9 cellular contexts compared by ENCODE assay signal in the genomic region with DNA sequence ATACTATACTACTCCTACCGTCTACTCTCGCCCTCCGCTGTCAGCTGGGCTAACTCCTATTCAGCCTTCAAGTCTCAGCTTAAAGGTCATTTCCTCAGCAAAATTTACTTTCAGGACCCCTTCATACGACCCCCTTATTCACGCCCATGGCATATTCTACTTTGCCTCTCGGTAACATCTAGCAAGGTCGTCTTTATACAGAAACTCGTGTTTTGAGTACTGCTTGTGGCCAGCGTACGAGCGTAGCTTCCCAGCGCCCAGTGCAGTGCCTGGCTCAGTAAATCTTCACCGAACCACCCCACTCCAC. TPM values are rescaled to one million over a fixed set of nuclear protein-coding genes. Genes with fewer than 3 reads are reported as not detected.
DNase-seq lines count a peak whose midpoint lies in the region; ATAC-seq, FAIRE-seq and TF ChIP-seq lines count a peak whose summit lies in the region.
"Had no signal": no experiment of that assay in that cellular context is flagged by ENCODE, and none has a peak within 500 bp of the region (broad histone marks: within the 10 kb centered on the region; RNA-seq: fewer than 3 reads in every experiment).

No MANE protein-coding gene starts in this region.

- no peak overlapping the region for H3K14ac ChIP-seq in H1 (ENCODE audit: insufficient read length)
- H3K14ac ChIP-seq in neuronal stem cell (ENCODE audit: low read length), result no peak overlapping the region

- peaks cover 0 to 2% of the 10 kb centered on the region in 2 experiments for H4K20me1 ChIP-seq in H1 (replicated peaks in 1 of 2; ENCODE audit: control insufficient read depth in 1 of 2, insufficient read depth in 2 of 2, low read length in 2 of 2)

- H3K36me3 ChIP-seq in MG63 (peaks cover 13% of the 10 kb centered on the region), H1 (ENCODE audit: control insufficient read depth in 2 of 4, insufficient read depth in 4 of 4, low read length in 3 of 4) (peaks cover 3 to 30% (median 28%) of the 10 kb centered on the region in 4 experiments; a peak in 7 of 8 replicates), neuronal stem cell (replicated peaks in 1 of 2; ENCODE audit: control insufficient read depth in 2 of 2, insufficient read depth in 2 of 2, low read length in 2 of 2) (peaks cover 13 to 41% of the 10 kb centered on the region in 2 donors)

- H4K91ac ChIP-seq in H1 (replicated peaks; ENCODE audit: insufficient read length, low read length) (no peak overlapping the region), neuronal stem cell (ENCODE audit: low read depth, low read length, poor library complexity) (no peak overlapping the region)

- H3K4me1 ChIP-seq in H1 (replicated peaks in 1 of 4; ENCODE audit: control insufficient read depth in 3 of 4, insufficient read depth in 4 of 4, low read length in 3 of 4), result peaks cover 0 to 4% (median 2%) of the 10 kb centered on the region in 4 experiments; a peak in 2 of 7 replicates
- H3K4me1 ChIP-seq in neuronal stem cell (ENCODE audit: control insufficient read depth in 2 of 2, insufficient read depth in 1 of 2, low read depth in 1 of 2, low read length in 2 of 2), result peaks cover 2 to 4% of the 10 kb centered on the region in 2 donors

- H3K79me2 ChIP-seq in H1 (ENCODE audit: control insufficient read depth in 1 of 2, insufficient read depth in 2 of 2, low read length in 2 of 2), result peaks cover 6 to 16% of the 10 kb centered on the region in 2 experiments

- H3K4me3 ChIP-seq in MG63 (peak overlapping the region; percentile 94), H1 (ENCODE audit: extremely low read depth in 1 of 4, insufficient read depth in 2 of 4, low read depth in 3 of 4, low read length in 4 of 4) (peak overlapping the region; percentile 76 to 98 (median 98)), neuronal stem cell (ENCODE audit: low read length in 2 of 2) (peak overlapping the region; percentile 79 to 96)

- H3K27ac ChIP-seq in H1 (ENCODE audit: low read depth, low read length), result peak overlapping the region; percentile 67
- H3K27ac ChIP-seq in neuronal stem cell (replicated peaks; ENCODE audit: low read length), result no peak overlapping the region

- no peak for DNase-seq in MG63
- DNase-seq in H1 (ENCODE audit: low read depth in 1 of 2, low spot score in 2 of 2), result no peak
- no peak for DNase-seq in neuronal stem cell (ENCODE audit: low spot score)
- no peak for DNase-seq in activated effector memory CD4-positive, alpha-beta T cell treated with Interleukin-2 at 50 U/mL for 16 hours
- no peak for DNase-seq in HPDE6-E6E7 (ENCODE audit: extremely low spot score)
- no peak for DNase-seq in NCI-H524 (lab: John Stamatoyannopoulos, UW)

- peak overlapping the region; percentile 65 for H3K56ac ChIP-seq in H1 (replicated peaks; ENCODE audit: insufficient read length, low read depth, low read length)

- H2AFZ ChIP-seq in H1 (ENCODE audit: low read length), result peak overlapping the region; percentile 83
- peak overlapping the region; percentile 98 for H2AFZ ChIP-seq in neuronal stem cell (ENCODE audit: low read length)

- no peak for FAIRE-seq in H1 (lab: Jason Lieb, UNC)
- FAIRE-seq: TTC549 had no signal

- H2BK15ac ChIP-seq in H1 (ENCODE audit: low read length) (no peak overlapping the region), neuronal stem cell (ENCODE audit: low read length) (no peak overlapping the region)

- CTCF ChIA-PET in H1 (lab: Charles Lee; ENCODE audit: partially characterized antibody), result interaction anchor here (1.1 to 1.7 kb wide), 7 partner anchors 9 to 266 kb away, joined by 3 to 5 read pairs (median 3); a partner anchor contains a TSS

- TF ChIP-seq EP300 in H1 (IDR thresholded peaks at IDR 0.05; ENCODE audit: borderline replicate concordance in 1 of 2, low read depth in 2 of 2, low read length in 2 of 2), result no peak

- H3K9me3 ChIP-seq in MG63, result no peaks in the 10 kb centered on the region
- H3K9me3 ChIP-seq in H1 (ENCODE audit: insufficient read depth in 2 of 2, low read depth in 1 of 2, low read length in 1 of 2), result no peaks in the 10 kb centered on the region
- no peaks in the 10 kb centered on the region for H3K9me3 ChIP-seq in neuronal stem cell (replicated peaks in 1 of 2; ENCODE audit: control insufficient read depth in 2 of 2, insufficient read depth in 1 of 2, low read depth in 1 of 2, low read length in 2 of 2)

- no peak overlapping the region for H2BK20ac ChIP-seq in H1 (ENCODE audit: low read length)

- no peak overlapping the region for H3K18ac ChIP-seq in H1 (ENCODE audit: extremely low read depth, low read length)
- H3K18ac ChIP-seq in neuronal stem cell (ENCODE audit: low read length), result peak overlapping the region; percentile 88

- H2AK5ac ChIP-seq in H1 (ENCODE audit: low read depth, low read length) (no peak overlapping the region), neuronal stem cell (ENCODE audit: low read depth, low read length) (peak overlapping the region; percentile 60)

- no peak for TF ChIP-seq RAD21 in H1 (IDR thresholded peaks at IDR 0.05 in 1 of 2, conservative IDR thresholded peaks at IDR 0.05 in 1 of 2; ENCODE audit: low read depth in 2 of 2, low read length in 2 of 2)

- POLR2A ChIA-PET in H1 (lab: Charles Lee; ENCODE audit: partially characterized antibody), result interaction anchor here (1.0 to 1.4 kb wide), 4 partner anchors 9 to 1139 kb away, joined by 3 to 5 read pairs (median 4); no protein-coding TSS in a partner anchor

- 8% methylated on average over 13 of the region's 13 CpGs; no CpG with 5 or more reads in 1 of the 2 experiments for WGBS in H1 (ENCODE audit: extremely low coverage in 1 of 2, insufficient coverage in 1 of 2, insufficient read length in 1 of 2, insufficient replicate concordance in 2 of 2, low coverage in 1 of 2, low lambda C conversion rate in 2 of 2, missing lambda C conversion rate in 1 of 2), 2 experiments
- WGBS in neuronal stem cell (ENCODE audit: extremely low coverage in 2 of 2, insufficient read length in 2 of 2, insufficient replicate concordance in 1 of 2), 2 donors, result no CpG with 5 or more reads among the region's 13 CpGs

- H2BK120ac ChIP-seq in H1 (replicated peaks; ENCODE audit: low read depth, low read length), result no peak overlapping the region
- H2BK120ac ChIP-seq in neuronal stem cell (ENCODE audit: low read depth, low read length), result no peak overlapping the region

- H3K4ac ChIP-seq in H1 (replicated peaks; ENCODE audit: insufficient read length, low read depth, low read length) (no peak overlapping the region), neuronal stem cell (ENCODE audit: low read length) (no peak overlapping the region)

- H2BK12ac ChIP-seq in H1 (ENCODE audit: low read depth, low read length) (peak overlapping the region; percentile 75; the same call in 1 of the 2 replicates), neuronal stem cell (ENCODE audit: low read length) (no peak overlapping the region)

- no peaks in the 10 kb centered on the region for H3K27me3 ChIP-seq in MG63
- no peaks in the 10 kb centered on the region for H3K27me3 ChIP-seq in H1 (replicated peaks in 1 of 4; ENCODE audit: control insufficient read depth in 3 of 4, extremely low read depth in 1 of 4, insufficient read depth in 3 of 4, low read length in 3 of 4)
- no peaks in the 10 kb centered on the region for H3K27me3 ChIP-seq in neuronal stem cell (ENCODE audit: control insufficient read depth in 3 of 3, insufficient read depth in 3 of 3, low read depth in 1 of 3, low read length in 3 of 3)

- H4K5ac ChIP-seq in H1 (ENCODE audit: insufficient read length, low read depth, low read length), result no peak overlapping the region

- no peak for TF ChIP-seq CTCF in H1 (IDR thresholded peaks at IDR 0.05; ENCODE audit: control extremely low read depth in 1 of 3, insufficient read depth in 1 of 3, low read depth in 1 of 3, low read length in 3 of 3)

- H4K8ac ChIP-seq in H1 (ENCODE audit: extremely low read depth, insufficient read depth, low read length) (peak overlapping the region; percentile 88), neuronal stem cell (ENCODE audit: low read depth, low read length) (no peak overlapping the region)

- peak; percentile 3 for ATAC-seq in GM18909 (IDR thresholded peaks at IDR 0.05; ENCODE audit: poor library complexity, unreplicated experiment)
- ATAC-seq in HG03457 (IDR thresholded peaks at IDR 0.05; ENCODE audit: unreplicated experiment), result no peak

- H3K79me1 ChIP-seq in H1 (ENCODE audit: low read depth, low read length), result no peaks in the 10 kb centered on the region
- H3K79me1 ChIP-seq in neuronal stem cell (ENCODE audit: low read depth, low read length), result peaks cover 4% of the 10 kb centered on the region

- H3K9ac ChIP-seq in H1 (replicated peaks in 1 of 4; ENCODE audit: extremely low read depth in 1 of 4, low read depth in 3 of 4, low read length in 3 of 4), result peak overlapping the region; percentile 51 to 86 (median 81)
- H3K9ac ChIP-seq in neuronal stem cell (ENCODE audit: low read depth, low read length, poor library complexity), result peak overlapping the region; percentile 96

- H3K23ac ChIP-seq in H1 (ENCODE audit: insufficient read length), result no peak overlapping the region
- peak overlapping the region; percentile 96 for H3K23ac ChIP-seq in neuronal stem cell (ENCODE audit: low read depth, low read length, poor library complexity)

- H3K23me2 ChIP-seq in H1 (ENCODE audit: low read depth, low read length), result no peaks in the 10 kb centered on the region; the same call in 1 of the 2 replicates

- peak overlapping the region; percentile 69 to 96 for H3K4me2 ChIP-seq in H1 (ENCODE audit: insufficient read depth in 1 of 2, low read depth in 2 of 2, low read length in 2 of 2)
- peak overlapping the region; percentile 56 for H3K4me2 ChIP-seq in neuronal stem cell (ENCODE audit: insufficient read depth, low read length, poor library complexity, severe bottlenecking)

- peak overlapping the region; percentile 85 for H2BK5ac ChIP-seq in H1 (ENCODE audit: low read depth, low read length)
- no peak overlapping the region for H2BK5ac ChIP-seq in neuronal stem cell (ENCODE audit: low read length)

- no peak for TF ChIP-seq POLR2A in H1 (IDR thresholded peaks at IDR 0.05; ENCODE audit: control extremely low read depth in 1 of 2, low read depth in 2 of 2, low read length in 2 of 2)

RNA-seq across cellular contexts. Expression of a gene that starts 0.5 kb away (rescaled TPM):
- total RNA-seq in MG63 (2014; rRNA removed; shearing (Covaris generic); ENCODE audit: low replicate concordance), result 17.8 and 20.9 TPM in 2 replicates
- total RNA-seq in H1 (2021; fragmentation: NEBNext Ultra II Directional; extraction: Animal tissue kit (Norgen Biotek cat#: 25700)), result 21.9 and 26.5 TPM in 2 replicates
- polyA plus RNA-seq in H1 (2011; rRNA removed), result 2.8 and 4.0 TPM in 2 replicates
- polyA plus RNA-seq in H1 (2011; cell fraction: cytosol; rRNA removed), result 7.9 TPM
- 5.3 TPM for polyA plus RNA-seq in H1 (2011; cell fraction: nucleus; rRNA removed)
- polyA plus RNA-seq in H1 (2012, experiment 1 of 2), result 12.1 to 26.7 TPM (median 15.7 TPM) in 4 replicates
- 0.89 TPM for polyA plus RNA-seq in H1 (2012, experiment 2 of 2)
- 17.5 TPM for polyA plus RNA-seq in H1 (2013, experiment 1 of 2)
- polyA plus RNA-seq in H1 (2013, experiment 2 of 2), result 19.3 TPM
- polyA minus RNA-seq in H1 (2011; rRNA and poly(A)+ RNA removed), result 9.4 and 10.9 TPM in 2 replicates
- polyA minus RNA-seq in H1 (2011; cell fraction: cytosol; rRNA and poly(A)+ RNA removed), result 8.0 TPM
- polyA minus RNA-seq in H1 (2011; cell fraction: nucleus; rRNA and poly(A)+ RNA removed), result 9.2 TPM
- 16.9 TPM for polyA plus RNA-seq in neuronal stem cell (2013, experiment 1 of 2)
- 16.6 TPM for polyA plus RNA-seq in neuronal stem cell (2013, experiment 2 of 2)

RNA-seq across cellular contexts. Expression of a gene that starts 0.6 kb away (rescaled TPM):
- total RNA-seq in MG63 (2014; rRNA removed; shearing (Covaris generic); ENCODE audit: low replicate concordance), result not detected in 2 replicates
- 0.61 TPM in 1 of 2 replicates, not detected in the other for total RNA-seq in H1 (2021; fragmentation: NEBNext Ultra II Directional; extraction: Animal tissue kit (Norgen Biotek cat#: 25700))
- 0.08 and 0.29 TPM in 2 replicates for polyA plus RNA-seq in H1 (2011; rRNA removed)
- polyA plus RNA-seq in H1 (2011; cell fraction: cytosol; rRNA removed), result 0.14 TPM
- polyA plus RNA-seq in H1 (2011; cell fraction: nucleus; rRNA removed), result 0.57 TPM
- 0.59 to 1.0 TPM in 2 of 4 replicates, not detected in the others for polyA plus RNA-seq in H1 (2012, experiment 1 of 2)
- polyA plus RNA-seq in H1 (2012, experiment 2 of 2), result not detected
- polyA plus RNA-seq in H1 (2013, experiment 1 of 2), result 0.06 TPM
- 0.17 TPM for polyA plus RNA-seq in H1 (2013, experiment 2 of 2)
- polyA minus RNA-seq in H1 (2011; rRNA and poly(A)+ RNA removed), result 0.95 and 1.7 TPM in 2 replicates
- polyA minus RNA-seq in H1 (2011; cell fraction: cytosol; rRNA and poly(A)+ RNA removed), result not detected
- not detected for polyA minus RNA-seq in H1 (2011; cell fraction: nucleus; rRNA and poly(A)+ RNA removed)
- polyA plus RNA-seq in neuronal stem cell (2013, experiment 1 of 2), result 0.28 TPM
- polyA plus RNA-seq in neuronal stem cell (2013, experiment 2 of 2), result 0.22 TPM

RNA-seq across cellular contexts. Expression of a gene that starts 34.6 kb away (rescaled TPM):
- 86.6 and 105 TPM in 2 replicates for total RNA-seq in MG63 (2014; rRNA removed; shearing (Covaris generic); ENCODE audit: low replicate concordance)
- 39.1 and 41.1 TPM in 2 replicates for total RNA-seq in H1 (2021; fragmentation: NEBNext Ultra II Directional; extraction: Animal tissue kit (Norgen Biotek cat#: 25700))
- polyA plus RNA-seq in H1 (2011; rRNA removed), result 15.8 and 21.9 TPM in 2 replicates
- 27.0 TPM for polyA plus RNA-seq in H1 (2011; cell fraction: cytosol; rRNA removed)
- 8.5 TPM for polyA plus RNA-seq in H1 (2011; cell fraction: nucleus; rRNA removed)
- polyA plus RNA-seq in H1 (2012, experiment 1 of 2), result 25.5 to 39.8 TPM (median 27.2 TPM) in 4 replicates
- 17.5 TPM for polyA plus RNA-seq in H1 (2012, experiment 2 of 2)
- polyA plus RNA-seq in H1 (2013, experiment 1 of 2), result 31.9 TPM
- polyA plus RNA-seq in H1 (2013, experiment 2 of 2), result 35.1 TPM
- polyA minus RNA-seq in H1 (2011; rRNA and poly(A)+ RNA removed), result 10.4 and 12.2 TPM in 2 replicates
- 10.7 TPM for polyA minus RNA-seq in H1 (2011; cell fraction: cytosol; rRNA and poly(A)+ RNA removed)
- polyA minus RNA-seq in H1 (2011; cell fraction: nucleus; rRNA and poly(A)+ RNA removed), result 15.3 TPM
- polyA plus RNA-seq in neuronal stem cell (2013, experiment 1 of 2), result 28.6 TPM
- 29.3 TPM for polyA plus RNA-seq in neuronal stem cell (2013, experiment 2 of 2)
